ENCODE assay signal across 1 cellular context in the genomic region with DNA sequence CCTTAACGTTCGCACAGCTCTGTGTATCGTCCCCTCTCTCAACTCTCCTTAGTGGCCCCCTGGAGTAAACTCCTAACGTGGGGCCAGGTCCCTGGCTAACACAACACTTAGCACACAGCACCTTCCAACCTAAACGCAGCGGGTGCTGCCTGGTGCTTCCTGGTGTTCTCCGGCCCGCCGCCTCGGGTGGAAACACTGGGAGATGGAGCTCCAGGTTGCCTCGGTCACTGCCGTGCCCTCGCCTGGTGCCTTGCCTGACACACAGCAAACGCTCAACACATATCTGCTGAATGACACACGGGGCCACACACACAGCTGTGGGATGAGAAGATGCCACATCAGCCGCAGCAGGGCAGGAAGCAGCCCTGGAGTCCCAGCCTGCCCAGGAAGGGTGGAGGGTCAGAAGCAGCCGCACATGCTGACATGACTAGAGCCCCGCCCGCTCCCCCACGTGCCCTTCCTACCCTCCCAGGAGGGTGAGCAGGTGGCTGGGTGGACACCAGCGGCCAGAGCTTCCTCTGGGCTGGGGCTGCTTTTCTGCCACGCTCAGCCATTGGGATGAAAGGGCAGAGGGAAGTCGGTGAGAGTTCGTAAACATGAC.
TF ChIP-seq lines count a peak whose summit lies in the region.

No MANE protein-coding gene starts in this region.

TF ChIP-seq in HepG2, 621 proteins besides CTCF, POLR2A, EP300 and RAD21 (continued from another document):
- TF ChIP-seq, protein P1, sequence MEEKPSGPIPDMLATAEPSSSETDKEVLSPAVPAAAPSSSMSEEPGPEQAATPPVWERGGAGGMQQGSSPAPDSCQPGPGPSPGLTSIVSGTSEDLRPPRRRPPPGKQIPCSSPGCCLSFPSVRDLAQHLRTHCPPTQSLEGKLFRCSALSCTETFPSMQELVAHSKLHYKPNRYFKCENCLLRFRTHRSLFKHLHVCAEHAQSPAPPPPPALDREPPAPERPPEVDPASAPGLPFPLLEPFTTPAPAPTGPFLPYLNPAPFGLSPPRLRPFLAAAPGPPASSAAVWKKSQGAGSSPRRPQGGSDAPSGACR (CRISPR knock-in tag; IDR thresholded peaks at IDR 0.05), result no peak
- TF ChIP-seq FOXK2 (IDR thresholded peaks at IDR 0.05), result no peak
- no peak for TF ChIP-seq RFX1 (IDR thresholded peaks at IDR 0.05)
- TF ChIP-seq ZNF501 (CRISPR knock-in tag; IDR thresholded peaks at IDR 0.05), result no peak
- no peak for TF ChIP-seq ERF (CRISPR knock-in tag; IDR thresholded peaks at IDR 0.05)
- no peak for TF ChIP-seq ZNF230 (CRISPR knock-in tag; IDR thresholded peaks at IDR 0.05)
